Comparison of ENCODE assay signal across 11 cellular contexts in genomic region chr11:58592760-58593472, GRCh38. TPM values are rescaled to one million over a fixed set of nuclear protein-coding genes. Genes with fewer than 3 reads are reported as not detected.
DNase-seq lines count a peak whose midpoint lies in the region; ATAC-seq and TF ChIP-seq lines count a peak whose summit lies in the region.
"Had no signal": no experiment of that assay in that cellular context is flagged by ENCODE, and none has a peak within 500 bp of the region (broad histone marks: within the 10 kb centered on the region; RNA-seq: fewer than 3 reads in every experiment).

No MANE protein-coding gene starts in this region.

- H3K27ac Mint-ChIP-seq in CD4-positive, CD25-positive, alpha-beta regulatory T cell: peak overlapping the region; percentile 0 to 44 (median 22)

- H3K4me1 Mint-ChIP-seq in CD4-positive, CD25-positive, alpha-beta regulatory T cell: peaks cover 66 to 88% (median 79%) of the 10 kb centered on the region in 4 donors

- no peak for TF ChIP-seq CTCF in suprapubic skin (IDR thresholded peaks at IDR 0.05)

- H3K27me3 ChIP-seq in CD4-positive, CD25-positive, alpha-beta regulatory T cell (ENCODE audit: control insufficient read depth, insufficient read depth, low read length): no peaks in the 10 kb centered on the region
- no peaks in the 10 kb centered on the region for H3K27me3 ChIP-seq in suprapubic skin

- 79% methylated on average over 5 of the region's 5 CpGs for WGBS in suprapubic skin

- H3K9me3 Mint-ChIP-seq in CD4-positive, CD25-positive, alpha-beta regulatory T cell: no peaks in the 10 kb centered on the region

- no peak overlapping the region for H3K4me3 ChIP-seq in CD4-positive, CD25-positive, alpha-beta regulatory T cell (ENCODE audit: low read depth, low read length)
- no peak overlapping the region for H3K4me3 ChIP-seq in suprapubic skin

- peak in 1 of 3 donors; percentile 58 for DNase-seq in CD4-positive, CD25-positive, alpha-beta regulatory T cell
- peak; percentile 51 to 58 for DNase-seq in activated CD4-positive, alpha-beta T cell treated with anti-CD3 and anti-CD28 coated beads, Interleukin-2, amount 50 U/mL, for 4 hours
- DNase-seq in left lobe of liver (ENCODE audit: low spot score) (peak; percentile 65), suprapubic skin (ENCODE audit: low spot score in 2 of 2) (no peak), superior temporal gyrus (ENCODE audit: extremely low spot score) (no peak)
- DNase-seq: amniotic stem cell, DMS153, NCI-H446 treated with DMSO at 0.1 percent for 48 hours had no signal

- peaks cover 9% of the 10 kb centered on the region for H3K36me3 ChIP-seq in CD4-positive, CD25-positive, alpha-beta regulatory T cell (ENCODE audit: control insufficient read depth, insufficient read depth, low read length)
- H3K36me3 ChIP-seq in suprapubic skin: no peaks in the 10 kb centered on the region

- no peaks in the 10 kb centered on the region for H3K27me3 Mint-ChIP-seq in CD4-positive, CD25-positive, alpha-beta regulatory T cell

- peak overlapping the region in 2 of 4 donors; percentile 2 to 4 for H3K4me3 Mint-ChIP-seq in CD4-positive, CD25-positive, alpha-beta regulatory T cell

- TF ChIP-seq EP300 in suprapubic skin (IDR thresholded peaks at IDR 0.05): no peak

- TF ChIP-seq POLR2A in suprapubic skin (IDR thresholded peaks at IDR 0.05): no peak

- peaks cover 8% of the 10 kb centered on the region for H3K36me3 Mint-ChIP-seq in CD4-positive, CD25-positive, alpha-beta regulatory T cell

- ATAC-seq in CD4-positive, CD25-positive, alpha-beta regulatory T cell (ENCODE audit: low read depth in 2 of 2): peak; percentile 64 to 77
- ATAC-seq in GM18498 (IDR thresholded peaks at IDR 0.05; ENCODE audit: unreplicated experiment): peak; percentile 48
- ATAC-seq in left lobe of liver: peak; percentile 76
- no peak for ATAC-seq in GM18502 (IDR thresholded peaks at IDR 0.05; ENCODE audit: poor library complexity, unreplicated experiment)
- no peak for ATAC-seq in HG03378 (IDR thresholded peaks at IDR 0.05; ENCODE audit: unreplicated experiment)

- H3K9me3 ChIP-seq in CD4-positive, CD25-positive, alpha-beta regulatory T cell (ENCODE audit: control insufficient read depth in 2 of 2, low read length in 2 of 2): no peaks in the 10 kb centered on the region
- no peaks in the 10 kb centered on the region for H3K9me3 ChIP-seq in suprapubic skin

- H3K4me1 ChIP-seq in CD4-positive, CD25-positive, alpha-beta regulatory T cell (ENCODE audit: control insufficient read depth, insufficient read depth, low read length, poor library complexity, severe bottlenecking): peaks cover 22% of the 10 kb centered on the region
- H3K4me1 ChIP-seq in suprapubic skin: peaks cover 10% of the 10 kb centered on the region

- no peak overlapping the region for H3K27ac ChIP-seq in CD4-positive, CD25-positive, alpha-beta regulatory T cell (ENCODE audit: insufficient read depth, low read length, poor library complexity, severe bottlenecking)
- H3K27ac ChIP-seq in suprapubic skin: no peak overlapping the region

RNA-seq across cellular contexts. Expression of gene ZFP91, which starts 14.1 kb away (rescaled TPM):
- total RNA-seq in CD4-positive, CD25-positive, alpha-beta regulatory T cell: 46.5 TPM
- polyA plus RNA-seq in CD4-positive, CD25-positive, alpha-beta regulatory T cell: 1 to 10 TPM; 5.0 to 8.6 (median 6.8) TPM
- 19.3 TPM for total RNA-seq in left lobe of liver
- 10 to 100 TPM; 45.9 to 52.4 (median 47.5) TPM for total RNA-seq in suprapubic skin

RNA-seq across cellular contexts. Expression of gene LPXN, which starts 17.3 kb away (rescaled TPM):
- total RNA-seq in CD4-positive, CD25-positive, alpha-beta regulatory T cell: 101 TPM
- 100 to 1,000 TPM; 221 to 314 (median 265) TPM for polyA plus RNA-seq in CD4-positive, CD25-positive, alpha-beta regulatory T cell
- total RNA-seq in left lobe of liver: 3.4 TPM
- total RNA-seq in suprapubic skin: 1 to 10 TPM; 2.9 to 5.5 (median 4.0) TPM

RNA-seq across cellular contexts. Expression of gene CNTF, which starts 29.5 kb away (rescaled TPM):
- total RNA-seq in CD4-positive, CD25-positive, alpha-beta regulatory T cell: 4.9 TPM
- polyA plus RNA-seq in CD4-positive, CD25-positive, alpha-beta regulatory T cell: not detected
- total RNA-seq in left lobe of liver: 0.50 TPM
- 1 to 10 TPM; 2.8 to 3.6 (median 3.3) TPM for total RNA-seq in suprapubic skin

Comparison
In these comparisons a context has a peak if more than half of its experiments do, and no peak if none do; other contexts are left out.
1. ATAC-seq: peak in CD4-positive, CD25-positive, alpha-beta regulatory T cell (2 of 2), GM18498 (single experiment) and left lobe of liver (single experiment); none in GM18502 (single experiment) and HG03378 (single experiment).
2. DNase-seq: peak in activated CD4-positive, alpha-beta T cell treated with anti-CD3 and anti-CD28 coated beads, Interleukin-2, amount 50 U/mL, for 4 hours (2 of 2) and left lobe of liver (single experiment); none in suprapubic skin (0 of 2) and superior temporal gyrus (single experiment).
3. RNA of gene LPXN, which starts 17.3 kb away (total RNA-seq): 101 TPM in CD4-positive, CD25-positive, alpha-beta regulatory T cell (single experiment); 2.9 to 5.5 TPM in suprapubic skin and 3.4 TPM in left lobe of liver (single experiment); every median in the first group is over 10 times any median in the second.